ENCODE assay signal across 8 cellular contexts in the genomic region with DNA sequence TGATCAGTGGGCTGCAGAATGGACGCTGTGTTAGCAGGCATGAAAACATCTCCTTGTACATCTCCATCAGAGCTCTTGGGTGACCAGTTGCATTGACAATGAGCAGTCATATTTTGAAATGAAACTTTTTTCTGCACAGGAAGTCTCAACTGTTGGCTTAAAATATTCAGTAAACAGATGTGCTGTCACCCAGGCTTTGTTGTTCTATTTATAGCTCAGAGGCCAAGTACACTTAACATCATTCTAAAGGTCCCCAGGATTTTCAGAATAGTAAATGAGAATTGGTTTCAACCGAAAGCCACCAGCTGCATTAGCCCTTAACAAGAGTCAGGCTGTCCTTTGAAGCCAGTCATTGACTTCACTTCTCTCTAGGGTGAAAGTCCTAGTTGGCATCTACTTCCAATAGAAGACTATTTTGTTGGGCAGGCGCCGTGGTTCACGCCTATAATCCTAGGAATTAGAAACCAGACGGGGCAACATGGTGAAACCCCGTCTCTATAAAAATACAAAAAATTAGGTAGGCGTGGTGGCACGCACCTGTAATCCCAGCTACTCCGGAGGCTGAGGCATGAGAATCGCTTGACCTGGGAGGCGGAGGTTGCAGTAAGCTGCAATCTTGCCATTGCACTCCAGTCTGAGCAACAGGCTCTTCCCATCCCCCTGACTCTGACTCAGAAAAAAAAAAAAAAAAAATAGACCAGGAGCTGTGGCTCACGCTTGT. TPM values are rescaled to one million over a fixed set of nuclear protein-coding genes. Genes with fewer than 3 reads are reported as not detected.
A peak's percentile ranks its signal among the peaks of the same experiment; 100 is the strongest.
DNase-seq lines count a peak whose midpoint lies in the region; ATAC-seq and TF ChIP-seq lines count a peak whose summit lies in the region.

No MANE protein-coding gene starts in this region.

- peaks cover 7% of the 10 kb centered on the region for H4K20me1 ChIP-seq in neural progenitor cell (ENCODE audit: low read depth)

- H3K36me3 ChIP-seq in neural progenitor cell = no peaks in the 10 kb centered on the region

- H3K9me3 Mint-ChIP-seq in activated naive CD4-positive, alpha-beta T cell treated with anti-CD3 and anti-CD28 coated beads, Interleukin-2, amount 50 U/mL, for 72 hours = peaks cover 0 to 4% of the 10 kb centered on the region in 2 donors
- H3K9me3 Mint-ChIP-seq in neural progenitor cell = peaks cover 3% of the 10 kb centered on the region

- peaks cover 23% of the 10 kb centered on the region for H3K4me1 Mint-ChIP-seq in neural progenitor cell

- H2AFZ ChIP-seq in neural progenitor cell (replicated peaks) = no peak overlapping the region

- H3K4me1 ChIP-seq in neural progenitor cell = peaks cover under 1% of the 10 kb centered on the region

- peaks cover 2% of the 10 kb centered on the region for H3K27me3 Mint-ChIP-seq in neural progenitor cell (ENCODE audit: insufficient read depth, low read depth)

- no peak overlapping the region for H3K4me3 Mint-ChIP-seq in neural progenitor cell

- no peaks in the 10 kb centered on the region for H3K9me3 ChIP-seq in neural progenitor cell (ENCODE audit: low read depth)

- H3K36me3 Mint-ChIP-seq in activated naive CD4-positive, alpha-beta T cell treated with anti-CD3 and anti-CD28 coated beads, Interleukin-2, amount 50 U/mL, for 72 hours = peaks cover 0 to 5% of the 10 kb centered on the region in 2 donors
- H3K36me3 Mint-ChIP-seq in neural progenitor cell = no peaks in the 10 kb centered on the region

- no peak overlapping the region for H3K27ac Mint-ChIP-seq in activated naive CD4-positive, alpha-beta T cell treated with anti-CD3 and anti-CD28 coated beads, Interleukin-2, amount 50 U/mL, for 72 hours
- H3K27ac Mint-ChIP-seq in neural progenitor cell = no peak overlapping the region

- TF ChIP-seq CTCF in neural progenitor cell (IDR thresholded peaks at IDR 0.05) = no peak

- H3K4me2 ChIP-seq in neural progenitor cell = no peak overlapping the region

- H3F3A ChIP-seq in neural progenitor cell (ENCODE audit: low read depth) = peaks cover 17% of the 10 kb centered on the region

- H3K4me3 ChIP-seq in GM08714 (ENCODE audit: low read length) = peak overlapping the region; percentile 33; the same call in 1 of the 2 replicates
- H3K4me3 ChIP-seq in neural progenitor cell = no peak overlapping the region

- no peak overlapping the region for H3K27ac ChIP-seq in neural progenitor cell

- H3K9ac ChIP-seq in neural progenitor cell = no peak overlapping the region

- H3K79me2 ChIP-seq in neural progenitor cell (ENCODE audit: low read depth) = no peaks in the 10 kb centered on the region

- ATAC-seq in GM19463 (IDR thresholded peaks at IDR 0.05; ENCODE audit: unreplicated experiment) (peak; percentile 57), HG03378 (IDR thresholded peaks at IDR 0.05; ENCODE audit: unreplicated experiment) (peak; percentile 56)
- ATAC-seq in activated naive CD4-positive, alpha-beta T cell treated with anti-CD3 and anti-CD28 coated beads, Interleukin-2, amount 50 U/mL, for 72 hours = peak; percentile 10 to 61

- DNase-seq in activated naive CD4-positive, alpha-beta T cell treated with anti-CD3 and anti-CD28 coated beads, Interleukin-2, amount 50 U/mL, for 72 hours (ENCODE audit: low spot score in 2 of 2) = no peak
- DNase-seq in NCI-H1417 treated with DMSO at 0.1 percent for 48 hours (lab: John Stamatoyannopoulos, UW) (no peak), neural progenitor cell (ENCODE audit: low spot score) (no peak), 8988T (no peak), SIG-M5 (lab: John Stamatoyannopoulos, UW) (no peak)

- peaks cover 58% of the 10 kb centered on the region for H3K27me3 ChIP-seq in neural progenitor cell

RNA-seq across cellular contexts. Expression of a gene that starts 7.9 kb away (rescaled TPM):
- total RNA-seq in activated naive CD4-positive, alpha-beta T cell treated with anti-CD3 and anti-CD28 coated beads, Interleukin-2, amount 50 U/mL, for 72 hours = 1 to 10 TPM; 2.7 to 5.0 TPM
- total RNA-seq in neural progenitor cell (ENCODE audit: low replicate concordance) = 0.37 and 1.5 TPM in 2 replicates

RNA-seq across cellular contexts. Expression of a gene that starts 9.1 kb away (rescaled TPM):
- 100 to 1,000 TPM; 140 to 188 TPM for total RNA-seq in activated naive CD4-positive, alpha-beta T cell treated with anti-CD3 and anti-CD28 coated beads, Interleukin-2, amount 50 U/mL, for 72 hours
- 142 and 211 TPM in 2 replicates for total RNA-seq in neural progenitor cell (ENCODE audit: low replicate concordance)

RNA-seq across cellular contexts. Expression of a gene that starts 32.0 kb away (rescaled TPM):
- 100 to 1,000 TPM; 164 to 232 TPM for total RNA-seq in activated naive CD4-positive, alpha-beta T cell treated with anti-CD3 and anti-CD28 coated beads, Interleukin-2, amount 50 U/mL, for 72 hours
- total RNA-seq in neural progenitor cell (ENCODE audit: low replicate concordance) = 20.7 and 44.9 TPM in 2 replicates
